ENCODE assay signal across 23 cellular contexts in the genomic region with DNA sequence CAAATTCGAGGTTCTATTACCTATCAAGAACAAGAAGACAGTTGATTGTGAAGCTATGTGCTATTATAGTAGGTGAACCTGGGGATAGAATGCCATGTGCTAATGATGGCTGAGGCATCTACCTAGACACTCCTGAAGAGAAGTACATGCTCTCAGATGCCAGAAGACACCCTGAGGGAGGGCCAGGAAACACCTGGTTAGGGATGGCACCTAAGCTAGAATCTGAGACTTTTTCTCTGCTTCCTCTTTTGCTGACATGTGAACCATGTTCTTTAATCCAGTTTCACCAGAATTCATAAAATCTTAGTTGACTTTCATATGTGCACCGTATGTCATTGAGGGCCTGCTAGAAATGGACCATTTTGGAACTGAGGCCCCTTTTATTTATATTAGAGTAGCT.
"Had no signal": no experiment of that assay in that cellular context is flagged by ENCODE, and none has a peak within 500 bp of the region (broad histone marks: within the 10 kb centered on the region; RNA-seq: fewer than 3 reads in every experiment).

No MANE protein-coding gene starts in this region.

- H3K27ac ChIP-seq: colonic mucosa, epithelial cell of prostate, esophagus squamous epithelium, gastrocnemius medialis, heart right ventricle, left lung, lower lobe of right lung had no signal

- H3K36me3 ChIP-seq: colonic mucosa, esophagus squamous epithelium, gastrocnemius medialis, heart right ventricle, left lung, lower lobe of right lung had no signal

- H3K4me3 ChIP-seq: colonic mucosa, esophagus squamous epithelium, gastrocnemius medialis, heart right ventricle, left lung, lower lobe of right lung, mucosa of descending colon had no signal

- H3K9me3 ChIP-seq: colonic mucosa, esophagus squamous epithelium, gastrocnemius medialis, lower lobe of right lung, mucosa of descending colon had no signal

- DNase-seq: colonic mucosa; cortex of kidney; effector CD8-positive, alpha-beta T cell; effector memory CD8-positive, alpha-beta T cell; endodermal cell; erythroblast; esophagus squamous epithelium; foreskin fibroblast; foreskin melanocyte; gastrocnemius medialis; glutamatergic neuron; head of caudate nucleus; heart right ventricle; hippocampal formation; left cardiac atrium; left lung; left ventricle myocardium superior; lower lobe of right lung; mesenchymal stem cell; mucosa of descending colon; naive B cell had no signal

- H3K4me1 ChIP-seq: colonic mucosa, esophagus squamous epithelium, gastrocnemius medialis, heart right ventricle, left lung, lower lobe of right lung had no signal

- ATAC-seq: effector memory CD8-positive, alpha-beta T cell; esophagus mucosa; gastrocnemius medialis; heart right ventricle; left cardiac atrium; left lung; left ventricle myocardium superior; lower lobe of right lung; mucosa of descending colon had no signal

- H3K27me3 ChIP-seq: colonic mucosa, esophagus squamous epithelium, gastrocnemius medialis, heart right ventricle, left lung had no signal
